In the genomic region with DNA sequence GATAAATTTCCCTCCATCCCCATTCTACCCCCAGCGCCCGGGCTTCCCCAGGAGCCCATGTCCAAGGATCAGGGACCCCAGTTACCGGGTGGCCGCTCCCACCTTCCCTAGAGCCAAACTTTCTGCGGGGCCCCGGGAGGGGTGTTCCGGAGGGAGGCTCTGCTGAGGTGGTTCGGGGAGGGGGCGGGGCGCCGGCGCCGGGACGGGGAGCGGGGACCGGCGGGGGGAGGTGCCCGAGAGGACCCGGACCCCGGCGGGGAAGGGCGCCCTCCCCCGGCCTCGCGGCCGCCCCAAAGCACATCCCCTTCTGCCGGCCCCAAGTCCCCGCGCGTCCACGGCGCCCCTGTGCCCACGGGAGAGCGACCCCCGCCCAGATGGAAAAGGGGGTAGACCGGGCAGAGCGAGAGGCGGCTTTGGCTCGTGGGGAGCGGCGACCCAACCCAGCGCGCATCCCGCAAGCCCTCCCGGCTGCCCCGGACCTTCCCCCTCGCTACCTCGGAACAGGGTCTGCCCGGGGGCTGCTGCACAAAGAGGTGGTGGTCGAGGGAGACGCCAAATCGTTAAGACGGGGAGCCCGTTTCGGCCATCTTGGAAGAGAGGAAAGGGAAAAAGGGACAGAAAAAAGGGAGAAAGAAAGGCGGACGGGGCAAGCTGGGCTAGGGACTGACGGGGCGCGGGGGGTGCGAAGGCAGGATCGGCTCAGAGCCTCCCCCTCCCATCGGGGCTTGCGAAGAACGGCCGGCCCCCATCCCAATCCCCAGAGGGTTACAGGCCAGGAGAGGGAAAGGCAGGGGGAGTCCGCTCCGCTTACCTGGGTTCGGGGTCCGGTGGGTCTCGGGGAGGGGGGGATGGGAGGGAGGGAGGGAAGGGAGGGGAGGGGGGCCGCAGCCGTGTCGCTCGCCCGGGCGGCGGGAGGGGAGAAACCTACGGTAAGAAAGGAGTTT, we compare ENCODE assay signal across 6 cellular contexts. TPM values are rescaled to one million over a fixed set of nuclear protein-coding genes. Genes with fewer than 3 reads are reported as not detected.
DNase-seq lines count a peak whose midpoint lies in the region; ATAC-seq lines count a peak whose summit lies in the region.

No MANE protein-coding gene starts in this region.

- H3K27ac ChIP-seq in mucosa of rectum (ENCODE audit: low read depth in 2 of 2, low read length in 2 of 2) = peak overlapping the region; percentile 41 to 52

- H3K36me3 ChIP-seq in mucosa of rectum (ENCODE audit: control insufficient read depth in 2 of 2, insufficient read depth in 2 of 2, low read length in 2 of 2) = no peaks in the 10 kb centered on the region

- peak; percentile 54 for DNase-seq in DMS79 treated with DMSO at 0.1 percent for 48 hours (lab: John Stamatoyannopoulos, UW)
- DNase-seq in DMS79 (lab: John Stamatoyannopoulos, UW) = no peak
- no peak for DNase-seq in activated naive CD8-positive, alpha-beta T cell treated with anti-CD3 and anti-CD28 coated beads, Interleukin-2, amount 10 ng/mL, durations not matched to agents 7 days and 5 days
- no peak for DNase-seq in NOMO-1 treated with DMSO at 0.1 percent for 48 hours (lab: John Stamatoyannopoulos, UW; ENCODE audit: unreplicated experiment)

- H3K4me1 Mint-ChIP-seq in activated naive CD8-positive, alpha-beta T cell treated with anti-CD3 and anti-CD28 coated beads, Interleukin-2, amount 10 ng/mL, durations not matched to agents 7 days and 5 days = peaks cover 29% of the 10 kb centered on the region

- no peak overlapping the region for H3K27ac Mint-ChIP-seq in activated naive CD8-positive, alpha-beta T cell treated with anti-CD3 and anti-CD28 coated beads, Interleukin-2, amount 10 ng/mL, durations not matched to agents 7 days and 5 days

- ATAC-seq in activated naive CD8-positive, alpha-beta T cell treated with anti-CD3 and anti-CD28 coated beads, Interleukin-2, amount 10 ng/mL, durations not matched to agents 7 days and 5 days (ENCODE audit: low read depth) = no peak
- no peak for ATAC-seq in HG02678 (IDR thresholded peaks at IDR 0.05; ENCODE audit: unreplicated experiment)

- H3K9me3 ChIP-seq in mucosa of rectum (ENCODE audit: control insufficient read depth in 2 of 2, low read length in 2 of 2) = no peaks in the 10 kb centered on the region

- peaks cover 40% of the 10 kb centered on the region for H3K27me3 Mint-ChIP-seq in activated naive CD8-positive, alpha-beta T cell treated with anti-CD3 and anti-CD28 coated beads, Interleukin-2, amount 10 ng/mL, durations not matched to agents 7 days and 5 days

- POLR2A ChIA-PET in activated naive CD8-positive, alpha-beta T cell treated with anti-CD3 and anti-CD28 coated beads, Interleukin-2, amount 10 ng/mL, durations not matched to agents 7 days and 5 days (lab: Charles Lee) = no interaction called here

- peak overlapping the region; percentile 68 to 83 for H3K9ac ChIP-seq in mucosa of rectum (ENCODE audit: low read depth in 1 of 2, low read length in 2 of 2)

- H3K4me3 ChIP-seq in mucosa of rectum (ENCODE audit: low read length in 2 of 2) = peak overlapping the region; percentile 80 to 81

- no peaks in the 10 kb centered on the region for H3K27me3 ChIP-seq in mucosa of rectum (ENCODE audit: control insufficient read depth in 2 of 2, insufficient read depth in 2 of 2, low read length in 2 of 2)

- no peaks in the 10 kb centered on the region for H3K9me3 Mint-ChIP-seq in activated naive CD8-positive, alpha-beta T cell treated with anti-CD3 and anti-CD28 coated beads, Interleukin-2, amount 10 ng/mL, durations not matched to agents 7 days and 5 days

- H3K36me3 Mint-ChIP-seq in activated naive CD8-positive, alpha-beta T cell treated with anti-CD3 and anti-CD28 coated beads, Interleukin-2, amount 10 ng/mL, durations not matched to agents 7 days and 5 days = peaks cover 3% of the 10 kb centered on the region

- H3K4me1 ChIP-seq in mucosa of rectum (ENCODE audit: control insufficient read depth in 2 of 2, insufficient read depth in 2 of 2, low read length in 2 of 2) = peaks cover 54 to 55% of the 10 kb centered on the region in 2 donors

- H3K4me3 Mint-ChIP-seq in activated naive CD8-positive, alpha-beta T cell treated with anti-CD3 and anti-CD28 coated beads, Interleukin-2, amount 10 ng/mL, durations not matched to agents 7 days and 5 days = peak overlapping the region; percentile 79

RNA-seq across cellular contexts. Expression of gene PCGF2, which starts 0.5 kb away (rescaled TPM):
- 1 to 10 TPM; 1.8 to 2.0 TPM for total RNA-seq in activated naive CD8-positive, alpha-beta T cell treated with anti-CD3 and anti-CD28 coated beads, Interleukin-2, amount 10 ng/mL, durations not matched to agents 7 days and 5 days

RNA-seq across cellular contexts. Expression of gene PSMB3, which starts 4.9 kb away (rescaled TPM):
- 100 to 1,000 TPM; 182 to 189 TPM for total RNA-seq in activated naive CD8-positive, alpha-beta T cell treated with anti-CD3 and anti-CD28 coated beads, Interleukin-2, amount 10 ng/mL, durations not matched to agents 7 days and 5 days

RNA-seq across cellular contexts. Expression of gene CISD3, which starts 17.5 kb away (rescaled TPM):
- total RNA-seq in activated naive CD8-positive, alpha-beta T cell treated with anti-CD3 and anti-CD28 coated beads, Interleukin-2, amount 10 ng/mL, durations not matched to agents 7 days and 5 days = 10 to 100 TPM; 30.4 to 37.3 TPM

RNA-seq across cellular contexts. Expression of gene MLLT6, which starts 42.6 kb away (rescaled TPM):
- 100 to 1,000 TPM; 333 to 343 TPM for total RNA-seq in activated naive CD8-positive, alpha-beta T cell treated with anti-CD3 and anti-CD28 coated beads, Interleukin-2, amount 10 ng/mL, durations not matched to agents 7 days and 5 days

RNA-seq across cellular contexts. Expression of gene PIP4K2B, which starts 51.7 kb away (rescaled TPM):
- 10 to 100 TPM; 55.1 to 58.0 TPM for total RNA-seq in activated naive CD8-positive, alpha-beta T cell treated with anti-CD3 and anti-CD28 coated beads, Interleukin-2, amount 10 ng/mL, durations not matched to agents 7 days and 5 days
